In the genomic region with DNA sequence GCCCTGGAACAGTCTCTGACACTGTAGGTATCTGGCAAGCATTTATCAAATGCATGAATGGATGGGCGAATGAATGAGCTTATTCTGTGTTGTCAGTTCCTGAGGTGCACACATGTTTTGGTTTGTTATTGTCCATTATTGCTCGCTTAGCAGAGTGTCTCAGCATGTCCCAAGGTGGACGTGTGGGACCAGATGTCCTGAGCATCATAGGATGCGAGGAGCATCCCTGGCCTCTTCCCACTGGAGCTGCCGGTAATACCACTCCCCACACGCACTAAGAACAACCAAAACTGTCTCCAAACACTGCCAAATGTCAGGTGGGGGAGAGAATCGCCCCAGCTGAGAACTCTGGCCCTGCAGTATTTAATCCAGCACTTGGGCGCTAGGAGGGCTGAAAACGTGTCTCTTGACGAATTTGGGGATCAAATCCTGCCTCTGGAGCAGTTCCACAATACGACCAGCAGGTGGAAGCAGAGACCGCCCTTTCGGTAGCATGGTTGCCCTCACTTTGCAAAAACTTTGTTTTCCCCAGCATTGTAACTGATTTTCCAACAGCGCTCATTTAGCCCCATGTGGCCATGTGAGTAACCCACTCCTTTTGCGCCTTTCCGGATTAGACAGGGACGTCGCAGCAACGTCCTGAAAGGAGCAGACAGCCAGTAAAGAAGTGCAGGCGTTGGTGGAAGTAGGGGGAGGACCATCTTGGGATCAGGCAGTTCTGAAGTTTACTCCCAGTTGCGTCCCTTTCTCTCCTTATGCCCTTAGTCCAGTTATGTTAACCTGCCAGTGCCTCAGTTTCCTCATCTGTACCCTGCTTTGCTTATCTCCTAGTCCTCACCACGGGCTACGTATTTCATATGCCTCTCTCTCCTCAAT, we compare ENCODE assay signal across 8 cellular contexts. TPM values are rescaled to one million over a fixed set of nuclear protein-coding genes. Genes with fewer than 3 reads are reported as not detected.
DNase-seq lines count a peak whose midpoint lies in the region; ATAC-seq lines count a peak whose summit lies in the region.

No MANE protein-coding gene starts in this region.

- no peaks in the 10 kb centered on the region for H3K27me3 ChIP-seq in CD4-positive, alpha-beta memory T cell (ENCODE audit: insufficient read depth, low read length)

- CTCF ChIA-PET in CD4-positive, alpha-beta memory T cell (lab: Charles Lee; ENCODE audit: partially characterized antibody) = interaction anchor here (0.5 to 6.4 kb wide), 20 partner anchors 10 to 1942 kb away, joined by 3 to 47 read pairs (median 4); a partner anchor contains a TSS

- H3K27me3 Mint-ChIP-seq in CD4-positive, alpha-beta memory T cell = peaks cover 0 to 12% of the 10 kb centered on the region in 2 donors
- H3K27me3 Mint-ChIP-seq in memory B cell = peaks cover 6% of the 10 kb centered on the region

- no peaks in the 10 kb centered on the region for H3K9me3 ChIP-seq in CD4-positive, alpha-beta memory T cell (ENCODE audit: control insufficient read depth in 1 of 2, low read length in 2 of 2)

- POLR2A ChIA-PET in CD4-positive, alpha-beta memory T cell (lab: Charles Lee; ENCODE audit: partially characterized antibody) = no interaction called here

- no peak overlapping the region for H3K27ac ChIP-seq in CD4-positive, alpha-beta memory T cell (ENCODE audit: low read depth, low read length)

- H3K4me1 Mint-ChIP-seq in CD4-positive, alpha-beta memory T cell = peaks cover 4 to 10% (median 7%) of the 10 kb centered on the region in 4 donors
- no peaks in the 10 kb centered on the region for H3K4me1 Mint-ChIP-seq in memory B cell

- H3K36me3 Mint-ChIP-seq in CD4-positive, alpha-beta memory T cell = no peaks in the 10 kb centered on the region
- no peaks in the 10 kb centered on the region for H3K36me3 Mint-ChIP-seq in memory B cell

- intact Hi-C loops in CD4-positive, alpha-beta memory T cell (cut with micrococcal nuclease) = loop anchor here (1.0 to 10.0 kb wide), 5 partner anchors 88 to 1687 kb away; no protein-coding TSS in a partner anchor

- H3K36me3 ChIP-seq in CD4-positive, alpha-beta memory T cell (ENCODE audit: insufficient read depth, low read length) = no peaks in the 10 kb centered on the region

- H3K4me3 ChIP-seq in CD4-positive, alpha-beta memory T cell (ENCODE audit: low read length in 2 of 2) = no peak overlapping the region

- H3K4me3 Mint-ChIP-seq in CD4-positive, alpha-beta memory T cell = peak overlapping the region in 4 of 8 donors; percentile 14 to 41 (median 28)
- no peak overlapping the region for H3K4me3 Mint-ChIP-seq in memory B cell

- no peaks in the 10 kb centered on the region for H3K9me3 Mint-ChIP-seq in CD4-positive, alpha-beta memory T cell
- H3K9me3 Mint-ChIP-seq in memory B cell = no peaks in the 10 kb centered on the region

- H3K4me1 ChIP-seq in CD4-positive, alpha-beta memory T cell (ENCODE audit: insufficient read depth, low read length) = no peaks in the 10 kb centered on the region

- DNase-seq in CD4-positive, alpha-beta memory T cell = peak; percentile 71 to 82 (median 80)
- DNase-seq in NCI-H748 (lab: John Stamatoyannopoulos, UW; ENCODE audit: unreplicated experiment) (peak; percentile 87), ecto neural progenitor cell (ENCODE audit: low spot score) (peak; percentile 88), memory B cell (ENCODE audit: low spot score in 2 of 2) (peak; percentile 68 to 70)
- DNase-seq in activated CD4-positive, alpha-beta T cell treated with anti-CD3 and anti-CD28 coated beads, Interleukin-2, amount 50 U/mL, for 1 hour = peak; percentile 71
- peak; percentile 53 to 56 for DNase-seq in stimulated activated CD8-positive, alpha-beta memory T cell treated with anti-CD3 and anti-CD28 coated beads, Interleukin-15, amount 100 ng/mL, for 48 hours (ENCODE audit: low read depth in 2 of 2)

- H3K27ac Mint-ChIP-seq in CD4-positive, alpha-beta memory T cell = peak overlapping the region in 5 of 7 donors; percentile 48 to 83 (median 62)
- no peak overlapping the region for H3K27ac Mint-ChIP-seq in memory B cell

- ATAC-seq in GM19351 (IDR thresholded peaks at IDR 0.05; ENCODE audit: unreplicated experiment) (peak; percentile 94), HG03457 (IDR thresholded peaks at IDR 0.05; ENCODE audit: unreplicated experiment) (peak; percentile 71), memory B cell (ENCODE audit: low read depth) (peak; percentile 79)

RNA-seq across cellular contexts. Expression of a gene that starts 22.7 kb away (rescaled TPM):
- not detected for total RNA-seq in CD4-positive, alpha-beta memory T cell
- not detected for polyA plus RNA-seq in CD4-positive, alpha-beta memory T cell

RNA-seq across cellular contexts. Expression of a gene that starts 53.9 kb away (rescaled TPM):
- total RNA-seq in CD4-positive, alpha-beta memory T cell = 10 to 100 TPM; 42.9 to 49.8 TPM
- polyA plus RNA-seq in CD4-positive, alpha-beta memory T cell = 10 to 100 TPM in 1 of 2 donors, 1 to 10 TPM in 1; 6.2 to 14.2 TPM
